Comparison of ENCODE assay signal across 10 cellular contexts in the genomic region with DNA sequence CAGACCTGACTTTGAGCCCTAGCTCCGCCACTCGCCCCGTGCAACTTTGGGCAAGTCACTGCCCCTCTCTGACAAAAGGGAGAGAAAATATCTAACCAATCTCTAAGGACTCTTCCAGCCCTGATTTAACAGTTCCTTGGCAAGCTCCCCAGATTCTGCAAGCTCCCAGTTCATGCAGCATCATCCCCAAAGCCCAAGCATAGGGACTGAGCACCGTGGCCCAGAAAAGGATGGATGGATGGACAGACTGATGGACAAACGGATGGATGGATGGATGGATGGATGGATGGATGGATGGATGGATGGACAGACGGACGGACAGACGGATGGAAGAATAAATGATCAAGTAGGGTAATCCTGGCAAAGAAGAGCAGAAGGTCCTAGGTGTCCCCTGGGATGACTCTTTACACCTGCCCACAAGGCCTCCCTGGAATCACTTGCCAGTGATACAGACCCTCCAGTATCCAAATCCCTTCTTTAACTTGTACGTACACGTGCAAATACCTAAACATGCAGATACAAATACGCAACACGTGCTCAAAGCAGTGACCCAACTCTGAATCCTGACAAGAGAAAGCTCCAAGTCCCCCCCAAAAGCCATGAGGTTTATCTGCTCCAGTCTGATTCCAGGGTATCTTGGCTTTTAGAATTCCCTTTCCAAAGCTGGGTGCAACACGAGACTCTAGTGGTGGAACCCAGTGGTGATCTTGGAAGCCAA. TPM values are rescaled to one million over a fixed set of nuclear protein-coding genes. Genes with fewer than 3 reads are reported as not detected.
DNase-seq lines count a peak whose midpoint lies in the region; ATAC-seq and TF ChIP-seq lines count a peak whose summit lies in the region.
"Had no signal": no experiment of that assay in that cellular context is flagged by ENCODE, and none has a peak within 500 bp of the region (broad histone marks: within the 10 kb centered on the region; RNA-seq: fewer than 3 reads in every experiment).

No MANE protein-coding gene starts in this region.

- peak overlapping the region; percentile 98 for H3K27ac Mint-ChIP-seq in glutamatergic neuron (ENCODE audit: unreplicated experiment)

- ATAC-seq in HG03378 (IDR thresholded peaks at IDR 0.05; ENCODE audit: unreplicated experiment): no peak

- no peaks in the 10 kb centered on the region for H3K27me3 ChIP-seq in HUES48 (ENCODE audit: control insufficient read depth, insufficient read depth, low read length)
- H3K27me3 ChIP-seq in ascending aorta: no peaks in the 10 kb centered on the region
- H3K27me3 ChIP-seq in skeletal muscle satellite cell (ENCODE audit: control insufficient read depth, insufficient read depth, low read length): no peaks in the 10 kb centered on the region

- H3K9ac ChIP-seq in HUES48 (ENCODE audit: low read depth, low read length) (0 out of 2 replicates have a peak overlapping the region, but pooled peaks have one; percentile 9), skeletal muscle satellite cell (ENCODE audit: low read depth, low read length) (peak overlapping the region; percentile 12)

- intact Hi-C loops in ascending aorta (cut with DNase I): no loop called here

- H3K36me3 ChIP-seq in HUES48 (ENCODE audit: control insufficient read depth, insufficient read depth, low read length) (no peaks in the 10 kb centered on the region), ascending aorta (no peaks in the 10 kb centered on the region), skeletal muscle satellite cell (ENCODE audit: insufficient read depth, low read length) (no peaks in the 10 kb centered on the region)

- peak overlapping the region; percentile 55 for H3K4me3 Mint-ChIP-seq in glutamatergic neuron (ENCODE audit: unreplicated experiment)

- H3K4me1 Mint-ChIP-seq in glutamatergic neuron (ENCODE audit: low read depth, unreplicated experiment): peaks cover 60% of the 10 kb centered on the region

- TF ChIP-seq CTCF in ascending aorta (IDR thresholded peaks at IDR 0.05): no peak
- TF ChIP-seq CTCF in glutamatergic neuron (IDR thresholded peaks at IDR 0.05; ENCODE audit: partially characterized antibody, unreplicated experiment): no peak

- no peaks in the 10 kb centered on the region for H3K9me3 ChIP-seq in HUES48 (ENCODE audit: control insufficient read depth, insufficient read depth, low read length)
- H3K9me3 ChIP-seq in ascending aorta: no peaks in the 10 kb centered on the region
- H3K9me3 ChIP-seq in skeletal muscle satellite cell (replicated peaks; ENCODE audit: low read length): no peaks in the 10 kb centered on the region

- H3K27ac ChIP-seq in HUES48 (ENCODE audit: low read depth, low read length) (peak overlapping the region; percentile 62), ascending aorta (peak overlapping the region; percentile 4 to 7)
- H3K27ac ChIP-seq: SK-N-MC had no signal

- H3K36me3 Mint-ChIP-seq in glutamatergic neuron (ENCODE audit: unreplicated experiment): no peaks in the 10 kb centered on the region

- peaks cover 32% of the 10 kb centered on the region for H3K9me3 Mint-ChIP-seq in glutamatergic neuron (ENCODE audit: unreplicated experiment)

- H3K4me3 ChIP-seq in HUES48 (ENCODE audit: low read depth, low read length) (no peak overlapping the region), ascending aorta (no peak overlapping the region), skeletal muscle satellite cell (ENCODE audit: low read length) (no peak overlapping the region)
- H3K4me3 ChIP-seq: SK-N-MC had no signal

- DNase-seq in ascending aorta (ENCODE audit: low spot score in 2 of 2) (no peak), glutamatergic neuron (no peak), NCI-H69 (lab: John Stamatoyannopoulos, UW) (no peak), HK-2 (ENCODE audit: unreplicated experiment) (no peak)
- DNase-seq: activated CD4-positive, alpha-beta T cell treated with anti-CD3 and anti-CD28 coated beads for 4 hours; cortex of kidney had no signal

- H3K27me3 Mint-ChIP-seq in glutamatergic neuron (ENCODE audit: unreplicated experiment): peaks cover 27% of the 10 kb centered on the region

- H3K4me2 ChIP-seq in skeletal muscle satellite cell (ENCODE audit: low read length): no peak overlapping the region

- H3K4me1 ChIP-seq in HUES48 (ENCODE audit: control insufficient read depth, insufficient read depth, low read length) (peaks cover 53% of the 10 kb centered on the region), ascending aorta (peaks cover 36 to 60% of the 10 kb centered on the region in 2 donors), skeletal muscle satellite cell (ENCODE audit: control insufficient read depth, insufficient read depth, low read length) (peaks cover 56% of the 10 kb centered on the region)

RNA-seq across cellular contexts. Expression of a gene that starts 16.0 kb away (rescaled TPM):
- total RNA-seq in ascending aorta (131 TPM), glutamatergic neuron (ENCODE audit: unreplicated experiment) (107 TPM)
- total RNA-seq in skeletal muscle satellite cell (2012; rRNA removed): 6.3 and 9.0 TPM in 2 replicates

RNA-seq across cellular contexts. Expression of a gene that starts 38.1 kb away (rescaled TPM):
- 16.6 TPM for total RNA-seq in ascending aorta
- total RNA-seq in glutamatergic neuron (ENCODE audit: unreplicated experiment): 28.9 TPM
- total RNA-seq in skeletal muscle satellite cell (2012; rRNA removed): 7.0 and 8.1 TPM in 2 replicates
